In the genomic region with DNA sequence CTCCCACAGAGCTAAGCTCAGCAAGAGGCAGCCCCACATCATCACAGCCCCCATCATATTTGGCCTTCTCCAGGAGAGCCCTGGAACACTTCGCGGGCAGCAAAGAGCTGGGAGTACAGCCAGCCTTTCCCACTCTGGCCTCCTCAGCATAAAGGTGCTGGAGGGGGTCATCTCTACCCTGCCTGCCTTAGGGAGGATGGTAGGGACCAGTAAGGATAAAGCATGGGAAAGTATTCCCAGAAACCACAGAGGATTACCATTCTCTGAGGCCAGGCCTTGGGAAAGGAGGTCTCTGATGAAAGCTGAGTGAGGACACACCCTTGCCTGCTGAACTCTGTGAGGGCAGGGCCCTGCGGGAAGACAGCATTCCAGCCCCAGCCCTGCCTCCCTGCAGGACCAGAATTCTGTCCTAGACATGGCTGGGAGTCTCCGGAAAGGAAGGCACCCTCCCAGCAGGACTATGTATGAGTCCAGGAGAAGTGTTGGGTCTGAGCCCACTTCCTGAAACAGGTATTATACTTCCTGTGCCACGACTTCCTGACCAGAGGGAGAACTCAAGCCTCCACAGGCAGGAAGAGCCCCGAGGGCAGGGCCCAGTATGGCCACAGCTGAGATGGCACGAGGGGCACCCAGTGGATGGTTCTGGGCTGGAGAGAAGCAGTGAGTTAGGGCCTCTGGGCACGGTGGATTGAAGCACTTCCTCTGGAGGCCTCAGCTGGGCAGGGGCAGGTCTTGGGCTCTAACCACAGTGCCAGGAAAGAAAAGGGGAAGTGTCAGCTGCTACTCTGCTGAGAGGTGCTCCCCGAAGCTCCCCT, we compare ENCODE assay signal across 1 cellular context.
TF ChIP-seq lines count a peak whose summit lies in the region.

No MANE protein-coding gene starts in this region.

TF ChIP-seq in K562, 482 proteins besides CTCF, POLR2A, EP300 and RAD21:
- TF ChIP-seq EP400 (IDR thresholded peaks at IDR 0.05): no peak
- TF ChIP-seq SPI1 (IDR thresholded peaks at IDR 0.05; ENCODE audit: borderline replicate concordance, low read depth, low read length): peak; percentile 82
